Comparison of ENCODE assay signal across 1 cellular context in the genomic region with DNA sequence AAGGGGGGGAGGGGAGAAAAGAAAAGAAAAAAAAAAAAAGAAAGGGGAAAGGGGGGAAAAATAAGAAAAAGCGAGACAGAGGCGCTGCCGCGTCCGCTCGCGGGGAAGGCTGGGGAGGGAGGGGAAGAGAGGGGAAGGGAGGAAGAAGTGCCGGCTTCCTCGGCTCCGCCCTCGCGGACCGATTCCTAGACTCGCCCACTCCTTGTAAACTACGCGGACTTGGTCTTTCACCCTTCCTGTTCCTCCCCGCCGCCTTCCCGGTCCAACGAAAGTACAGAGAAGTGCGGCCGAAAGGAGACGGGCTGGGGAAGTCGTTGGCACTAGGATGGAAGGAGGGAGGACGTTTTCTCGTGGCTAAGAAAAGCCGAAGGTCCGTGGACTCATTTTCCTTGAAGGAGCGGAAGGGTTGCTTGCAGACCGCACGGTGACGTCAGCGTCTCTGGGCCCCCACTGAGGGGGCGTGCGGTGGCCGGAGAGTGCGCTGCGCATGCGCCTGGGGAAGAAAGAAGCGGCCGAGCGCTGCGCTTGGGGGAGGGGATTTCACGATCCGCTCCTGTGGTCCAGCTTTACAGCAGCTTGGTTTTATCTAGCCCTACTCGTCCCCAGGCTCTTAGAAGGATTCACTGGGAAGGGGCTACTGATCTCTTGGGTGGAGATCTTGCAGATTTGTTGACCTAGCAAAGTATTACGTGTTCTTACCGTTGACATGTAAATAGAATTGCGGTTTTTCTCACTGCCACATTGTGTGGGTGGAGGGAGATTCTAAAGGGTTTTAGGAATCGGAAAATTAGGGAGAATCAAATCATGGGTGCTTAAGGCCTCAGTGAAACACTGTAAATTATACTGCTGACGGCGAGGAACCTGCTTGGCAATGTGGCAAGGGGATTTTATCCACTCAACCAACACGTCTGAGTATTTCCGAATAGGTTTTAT.
A peak's percentile ranks its signal among the peaks of the same experiment; 100 is the strongest.
TF ChIP-seq lines count a peak whose summit lies in the region.

A gene with protein sequence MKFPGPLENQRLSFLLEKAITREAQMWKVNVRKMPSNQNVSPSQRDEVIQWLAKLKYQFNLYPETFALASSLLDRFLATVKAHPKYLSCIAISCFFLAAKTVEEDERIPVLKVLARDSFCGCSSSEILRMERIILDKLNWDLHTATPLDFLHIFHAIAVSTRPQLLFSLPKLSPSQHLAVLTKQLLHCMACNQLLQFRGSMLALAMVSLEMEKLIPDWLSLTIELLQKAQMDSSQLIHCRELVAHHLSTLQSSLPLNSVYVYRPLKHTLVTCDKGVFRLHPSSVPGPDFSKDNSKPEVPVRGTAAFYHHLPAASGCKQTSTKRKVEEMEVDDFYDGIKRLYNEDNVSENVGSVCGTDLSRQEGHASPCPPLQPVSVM (minus strand): TSS at position 121 of the 933 bp plus-strand sequence. CDS start 9,627 bp downstream, outside the sequence.

TF ChIP-seq in HEK293, 187 proteins besides CTCF, POLR2A, EP300 and RAD21 (continued from another document and continues in another):
- TF ChIP-seq ZNF76 (tag by site-specific recombination; IDR thresholded peaks at IDR 0.05; ENCODE audit: borderline replicate concordance, low read depth) (peak; percentile 85), KLF7 (tag by site-specific recombination; IDR thresholded peaks at IDR 0.05; ENCODE audit: borderline replicate concordance) (peak; percentile 99), ZNF621 (tag by site-specific recombination; IDR thresholded peaks at IDR 0.05) (no peak; the same call in 1 of the 2 replicates), MEIS1 (CRISPR knock-in tag; IDR thresholded peaks at IDR 0.05; ENCODE audit: borderline replicate concordance) (no peak), ZNF266 (tag by site-specific recombination; IDR thresholded peaks at IDR 0.05; ENCODE audit: low read depth) (no peak), KLF16 (tag by site-specific recombination; IDR thresholded peaks at IDR 0.05) (peak; percentile 100), ZNF292 (tag by site-specific recombination; IDR thresholded peaks at IDR 0.05; ENCODE audit: borderline replicate concordance, low read depth) (no peak), ZBTB17 (tag by site-specific recombination; IDR thresholded peaks at IDR 0.05) (peak; percentile 97), ZNF610 (tag by site-specific recombination; IDR thresholded peaks at IDR 0.05; ENCODE audit: borderline replicate concordance) (peak; percentile 94), ZBTB8A (tag by site-specific recombination; IDR thresholded peaks at IDR 0.05) (peak; percentile 84), ZNF416 (tag by site-specific recombination; IDR thresholded peaks at IDR 0.05) (no peak; the same call in 1 of the 2 replicates), ZNF501 (tag by site-specific recombination; IDR thresholded peaks at IDR 0.05) (peak; percentile 100), SETDB1 (IDR thresholded peaks at IDR 0.05; ENCODE audit: insufficient read length, low read length) (no peak), ZBTB1 (tag by site-specific recombination; IDR thresholded peaks at IDR 0.05) (0 out of 2 replicates have a peak, but pooled peaks have one; percentile 68), SCRT2 (tag by site-specific recombination; IDR thresholded peaks at IDR 0.05) (peak; percentile 76), ZNF544 (tag by site-specific recombination; IDR thresholded peaks at IDR 0.05) (no peak), ZNF138 (tag by site-specific recombination; IDR thresholded peaks at IDR 0.05; ENCODE audit: borderline replicate concordance) (no peak), ZNF514 (tag by site-specific recombination; IDR thresholded peaks at IDR 0.05) (no peak), ZBTB21 (tag by site-specific recombination; IDR thresholded peaks at IDR 0.05) (peak; percentile 99), ZNF529 (tag by site-specific recombination; IDR thresholded peaks at IDR 0.05; ENCODE audit: insufficient replicate concordance) (peak; percentile 50), ZSCAN23 (tag by site-specific recombination; IDR thresholded peaks at IDR 0.05) (peak; percentile 95), ZNF133 (tag by site-specific recombination; IDR thresholded peaks at IDR 0.05) (no peak), ZNF23 (tag by site-specific recombination; IDR thresholded peaks at IDR 0.05; ENCODE audit: borderline replicate concordance) (no peak), ZNF785 (tag by site-specific recombination; IDR thresholded peaks at IDR 0.05) (peak; percentile 90), ZNF350 (tag by site-specific recombination; IDR thresholded peaks at IDR 0.05) (peak; percentile 78), ZNF302 (tag by site-specific recombination; IDR thresholded peaks at IDR 0.05; ENCODE audit: low read depth) (0 out of 2 replicates have a peak, but pooled peaks have one; percentile 57), ZNF214 (tag by site-specific recombination; IDR thresholded peaks at IDR 0.05; ENCODE audit: borderline replicate concordance) (no peak)
- TF ChIP-seq, protein P1, sequence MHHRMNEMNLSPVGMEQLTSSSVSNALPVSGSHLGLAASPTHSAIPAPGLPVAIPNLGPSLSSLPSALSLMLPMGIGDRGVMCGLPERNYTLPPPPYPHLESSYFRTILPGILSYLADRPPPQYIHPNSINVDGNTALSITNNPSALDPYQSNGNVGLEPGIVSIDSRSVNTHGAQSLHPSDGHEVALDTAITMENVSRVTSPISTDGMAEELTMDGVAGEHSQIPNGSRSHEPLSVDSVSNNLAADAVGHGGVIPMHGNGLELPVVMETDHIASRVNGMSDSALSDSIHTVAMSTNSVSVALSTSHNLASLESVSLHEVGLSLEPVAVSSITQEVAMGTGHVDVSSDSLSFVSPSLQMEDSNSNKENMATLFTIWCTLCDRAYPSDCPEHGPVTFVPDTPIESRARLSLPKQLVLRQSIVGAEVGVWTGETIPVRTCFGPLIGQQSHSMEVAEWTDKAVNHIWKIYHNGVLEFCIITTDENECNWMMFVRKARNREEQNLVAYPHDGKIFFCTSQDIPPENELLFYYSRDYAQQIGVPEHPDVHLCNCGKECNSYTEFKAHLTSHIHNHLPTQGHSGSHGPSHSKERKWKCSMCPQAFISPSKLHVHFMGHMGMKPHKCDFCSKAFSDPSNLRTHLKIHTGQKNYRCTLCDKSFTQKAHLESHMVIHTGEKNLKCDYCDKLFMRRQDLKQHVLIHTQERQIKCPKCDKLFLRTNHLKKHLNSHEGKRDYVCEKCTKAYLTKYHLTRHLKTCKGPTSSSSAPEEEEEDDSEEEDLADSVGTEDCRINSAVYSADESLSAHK (tag by site-specific recombination; IDR thresholded peaks at IDR 0.05), result peak; percentile 86
- TF ChIP-seq, protein P2, sequence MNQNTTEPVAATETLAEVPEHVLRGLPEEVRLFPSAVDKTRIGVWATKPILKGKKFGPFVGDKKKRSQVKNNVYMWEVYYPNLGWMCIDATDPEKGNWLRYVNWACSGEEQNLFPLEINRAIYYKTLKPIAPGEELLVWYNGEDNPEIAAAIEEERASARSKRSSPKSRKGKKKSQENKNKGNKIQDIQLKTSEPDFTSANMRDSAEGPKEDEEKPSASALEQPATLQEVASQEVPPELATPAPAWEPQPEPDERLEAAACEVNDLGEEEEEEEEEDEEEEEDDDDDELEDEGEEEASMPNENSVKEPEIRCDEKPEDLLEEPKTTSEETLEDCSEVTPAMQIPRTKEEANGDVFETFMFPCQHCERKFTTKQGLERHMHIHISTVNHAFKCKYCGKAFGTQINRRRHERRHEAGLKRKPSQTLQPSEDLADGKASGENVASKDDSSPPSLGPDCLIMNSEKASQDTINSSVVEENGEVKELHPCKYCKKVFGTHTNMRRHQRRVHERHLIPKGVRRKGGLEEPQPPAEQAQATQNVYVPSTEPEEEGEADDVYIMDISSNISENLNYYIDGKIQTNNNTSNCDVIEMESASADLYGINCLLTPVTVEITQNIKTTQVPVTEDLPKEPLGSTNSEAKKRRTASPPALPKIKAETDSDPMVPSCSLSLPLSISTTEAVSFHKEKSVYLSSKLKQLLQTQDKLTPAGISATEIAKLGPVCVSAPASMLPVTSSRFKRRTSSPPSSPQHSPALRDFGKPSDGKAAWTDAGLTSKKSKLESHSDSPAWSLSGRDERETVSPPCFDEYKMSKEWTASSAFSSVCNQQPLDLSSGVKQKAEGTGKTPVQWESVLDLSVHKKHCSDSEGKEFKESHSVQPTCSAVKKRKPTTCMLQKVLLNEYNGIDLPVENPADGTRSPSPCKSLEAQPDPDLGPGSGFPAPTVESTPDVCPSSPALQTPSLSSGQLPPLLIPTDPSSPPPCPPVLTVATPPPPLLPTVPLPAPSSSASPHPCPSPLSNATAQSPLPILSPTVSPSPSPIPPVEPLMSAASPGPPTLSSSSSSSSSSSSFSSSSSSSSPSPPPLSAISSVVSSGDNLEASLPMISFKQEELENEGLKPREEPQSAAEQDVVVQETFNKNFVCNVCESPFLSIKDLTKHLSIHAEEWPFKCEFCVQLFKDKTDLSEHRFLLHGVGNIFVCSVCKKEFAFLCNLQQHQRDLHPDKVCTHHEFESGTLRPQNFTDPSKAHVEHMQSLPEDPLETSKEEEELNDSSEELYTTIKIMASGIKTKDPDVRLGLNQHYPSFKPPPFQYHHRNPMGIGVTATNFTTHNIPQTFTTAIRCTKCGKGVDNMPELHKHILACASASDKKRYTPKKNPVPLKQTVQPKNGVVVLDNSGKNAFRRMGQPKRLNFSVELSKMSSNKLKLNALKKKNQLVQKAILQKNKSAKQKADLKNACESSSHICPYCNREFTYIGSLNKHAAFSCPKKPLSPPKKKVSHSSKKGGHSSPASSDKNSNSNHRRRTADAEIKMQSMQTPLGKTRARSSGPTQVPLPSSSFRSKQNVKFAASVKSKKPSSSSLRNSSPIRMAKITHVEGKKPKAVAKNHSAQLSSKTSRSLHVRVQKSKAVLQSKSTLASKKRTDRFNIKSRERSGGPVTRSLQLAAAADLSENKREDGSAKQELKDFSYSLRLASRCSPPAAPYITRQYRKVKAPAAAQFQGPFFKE (tag by site-specific recombination; IDR thresholded peaks at IDR 0.05; ENCODE audit: borderline replicate concordance), result 0 out of 2 replicates have a peak, but pooled peaks have one; percentile 74
- TF ChIP-seq, protein P3, sequence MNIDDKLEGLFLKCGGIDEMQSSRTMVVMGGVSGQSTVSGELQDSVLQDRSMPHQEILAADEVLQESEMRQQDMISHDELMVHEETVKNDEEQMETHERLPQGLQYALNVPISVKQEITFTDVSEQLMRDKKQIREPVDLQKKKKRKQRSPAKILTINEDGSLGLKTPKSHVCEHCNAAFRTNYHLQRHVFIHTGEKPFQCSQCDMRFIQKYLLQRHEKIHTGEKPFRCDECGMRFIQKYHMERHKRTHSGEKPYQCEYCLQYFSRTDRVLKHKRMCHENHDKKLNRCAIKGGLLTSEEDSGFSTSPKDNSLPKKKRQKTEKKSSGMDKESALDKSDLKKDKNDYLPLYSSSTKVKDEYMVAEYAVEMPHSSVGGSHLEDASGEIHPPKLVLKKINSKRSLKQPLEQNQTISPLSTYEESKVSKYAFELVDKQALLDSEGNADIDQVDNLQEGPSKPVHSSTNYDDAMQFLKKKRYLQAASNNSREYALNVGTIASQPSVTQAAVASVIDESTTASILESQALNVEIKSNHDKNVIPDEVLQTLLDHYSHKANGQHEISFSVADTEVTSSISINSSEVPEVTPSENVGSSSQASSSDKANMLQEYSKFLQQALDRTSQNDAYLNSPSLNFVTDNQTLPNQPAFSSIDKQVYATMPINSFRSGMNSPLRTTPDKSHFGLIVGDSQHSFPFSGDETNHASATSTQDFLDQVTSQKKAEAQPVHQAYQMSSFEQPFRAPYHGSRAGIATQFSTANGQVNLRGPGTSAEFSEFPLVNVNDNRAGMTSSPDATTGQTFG (tag by site-specific recombination; IDR thresholded peaks at IDR 0.05; ENCODE audit: borderline replicate concordance), result peak; percentile 97
- TF ChIP-seq, protein P4, sequence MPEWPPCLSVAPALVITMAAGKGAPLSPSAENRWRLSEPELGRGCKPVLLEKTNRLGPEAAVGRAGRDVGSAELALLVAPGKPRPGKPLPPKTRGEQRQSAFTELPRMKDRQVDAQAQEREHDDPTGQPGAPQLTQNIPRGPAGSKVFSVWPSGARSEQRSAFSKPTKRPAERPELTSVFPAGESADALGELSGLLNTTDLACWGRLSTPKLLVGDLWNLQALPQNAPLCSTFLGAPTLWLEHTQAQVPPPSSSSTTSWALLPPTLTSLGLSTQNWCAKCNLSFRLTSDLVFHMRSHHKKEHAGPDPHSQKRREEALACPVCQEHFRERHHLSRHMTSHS (tag by site-specific recombination; IDR thresholded peaks at IDR 0.05), result no peak
- TF ChIP-seq, protein P5, sequence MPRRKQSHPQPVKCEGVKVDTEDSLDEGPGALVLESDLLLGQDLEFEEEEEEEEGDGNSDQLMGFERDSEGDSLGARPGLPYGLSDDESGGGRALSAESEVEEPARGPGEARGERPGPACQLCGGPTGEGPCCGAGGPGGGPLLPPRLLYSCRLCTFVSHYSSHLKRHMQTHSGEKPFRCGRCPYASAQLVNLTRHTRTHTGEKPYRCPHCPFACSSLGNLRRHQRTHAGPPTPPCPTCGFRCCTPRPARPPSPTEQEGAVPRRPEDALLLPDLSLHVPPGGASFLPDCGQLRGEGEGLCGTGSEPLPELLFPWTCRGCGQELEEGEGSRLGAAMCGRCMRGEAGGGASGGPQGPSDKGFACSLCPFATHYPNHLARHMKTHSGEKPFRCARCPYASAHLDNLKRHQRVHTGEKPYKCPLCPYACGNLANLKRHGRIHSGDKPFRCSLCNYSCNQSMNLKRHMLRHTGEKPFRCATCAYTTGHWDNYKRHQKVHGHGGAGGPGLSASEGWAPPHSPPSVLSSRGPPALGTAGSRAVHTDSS (tag by site-specific recombination; IDR thresholded peaks at IDR 0.05), result peak; percentile 37; the same call in 1 of the 2 replicates
- TF ChIP-seq, protein P6, sequence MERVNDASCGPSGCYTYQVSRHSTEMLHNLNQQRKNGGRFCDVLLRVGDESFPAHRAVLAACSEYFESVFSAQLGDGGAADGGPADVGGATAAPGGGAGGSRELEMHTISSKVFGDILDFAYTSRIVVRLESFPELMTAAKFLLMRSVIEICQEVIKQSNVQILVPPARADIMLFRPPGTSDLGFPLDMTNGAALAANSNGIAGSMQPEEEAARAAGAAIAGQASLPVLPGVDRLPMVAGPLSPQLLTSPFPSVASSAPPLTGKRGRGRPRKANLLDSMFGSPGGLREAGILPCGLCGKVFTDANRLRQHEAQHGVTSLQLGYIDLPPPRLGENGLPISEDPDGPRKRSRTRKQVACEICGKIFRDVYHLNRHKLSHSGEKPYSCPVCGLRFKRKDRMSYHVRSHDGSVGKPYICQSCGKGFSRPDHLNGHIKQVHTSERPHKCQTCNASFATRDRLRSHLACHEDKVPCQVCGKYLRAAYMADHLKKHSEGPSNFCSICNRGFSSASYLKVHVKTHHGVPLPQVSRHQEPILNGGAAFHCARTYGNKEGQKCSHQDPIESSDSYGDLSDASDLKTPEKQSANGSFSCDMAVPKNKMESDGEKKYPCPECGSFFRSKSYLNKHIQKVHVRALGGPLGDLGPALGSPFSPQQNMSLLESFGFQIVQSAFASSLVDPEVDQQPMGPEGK (tag by site-specific recombination; IDR thresholded peaks at IDR 0.05), result peak; percentile 100
- TF ChIP-seq, protein P7, sequence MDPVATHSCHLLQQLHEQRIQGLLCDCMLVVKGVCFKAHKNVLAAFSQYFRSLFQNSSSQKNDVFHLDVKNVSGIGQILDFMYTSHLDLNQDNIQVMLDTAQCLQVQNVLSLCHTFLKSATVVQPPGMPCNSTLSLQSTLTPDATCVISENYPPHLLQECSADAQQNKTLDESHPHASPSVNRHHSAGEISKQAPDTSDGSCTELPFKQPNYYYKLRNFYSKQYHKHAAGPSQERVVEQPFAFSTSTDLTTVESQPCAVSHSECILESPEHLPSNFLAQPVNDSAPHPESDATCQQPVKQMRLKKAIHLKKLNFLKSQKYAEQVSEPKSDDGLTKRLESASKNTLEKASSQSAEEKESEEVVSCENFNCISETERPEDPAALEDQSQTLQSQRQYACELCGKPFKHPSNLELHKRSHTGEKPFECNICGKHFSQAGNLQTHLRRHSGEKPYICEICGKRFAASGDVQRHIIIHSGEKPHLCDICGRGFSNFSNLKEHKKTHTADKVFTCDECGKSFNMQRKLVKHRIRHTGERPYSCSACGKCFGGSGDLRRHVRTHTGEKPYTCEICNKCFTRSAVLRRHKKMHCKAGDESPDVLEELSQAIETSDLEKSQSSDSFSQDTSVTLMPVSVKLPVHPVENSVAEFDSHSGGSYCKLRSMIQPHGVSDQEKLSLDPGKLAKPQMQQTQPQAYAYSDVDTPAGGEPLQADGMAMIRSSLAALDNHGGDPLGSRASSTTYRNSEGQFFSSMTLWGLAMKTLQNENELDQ (tag by site-specific recombination; IDR thresholded peaks at IDR 0.05; ENCODE audit: low read depth), result no peak
